In the genomic region with DNA sequence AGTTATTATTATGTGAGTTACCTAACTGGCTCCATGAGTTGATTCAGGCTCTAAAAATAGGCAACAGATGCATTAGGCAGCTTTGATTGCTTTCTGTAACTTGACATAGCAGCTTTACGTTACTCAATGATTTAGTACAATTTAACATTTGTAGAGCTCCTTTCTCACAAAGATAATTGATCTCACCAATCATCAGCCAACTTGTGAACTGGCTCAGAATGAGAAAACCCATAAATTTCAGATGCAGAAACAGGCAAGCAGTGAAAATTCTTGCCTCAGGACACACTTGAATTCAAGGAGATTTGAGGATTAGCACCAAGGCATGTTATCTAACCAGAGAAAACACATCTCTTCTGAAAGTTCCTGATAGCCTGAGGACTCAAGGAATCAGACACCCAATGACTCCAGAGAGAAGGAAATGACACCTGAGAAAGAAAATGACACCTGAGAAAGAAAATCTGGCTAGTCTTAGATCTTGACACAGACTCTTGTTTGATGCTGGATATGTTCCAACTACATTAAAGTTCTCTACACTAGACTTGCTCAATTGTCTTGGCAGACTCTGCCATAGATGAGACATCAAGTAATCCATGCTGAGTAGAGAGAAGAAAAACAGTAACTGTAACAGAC, we compare ENCODE assay signal across 11 cellular contexts.
DNase-seq lines count a peak whose midpoint lies in the region; ATAC-seq and TF ChIP-seq lines count a peak whose summit lies in the region.
"Had no signal": no experiment of that assay in that cellular context is flagged by ENCODE, and none has a peak within 500 bp of the region (broad histone marks: within the 10 kb centered on the region; RNA-seq: fewer than 3 reads in every experiment).

No MANE protein-coding gene starts in this region.

- H3K27me3 Mint-ChIP-seq in endothelial cell (ENCODE audit: unreplicated experiment) = no peaks in the 10 kb centered on the region

- H3K27ac Mint-ChIP-seq in endothelial cell (ENCODE audit: unreplicated experiment) = no peak overlapping the region

- H3K36me3 Mint-ChIP-seq in endothelial cell (ENCODE audit: low read depth, unreplicated experiment) = no peaks in the 10 kb centered on the region

- no peak overlapping the region for H3K4me3 ChIP-seq in fibroblast of villous mesenchyme (ENCODE audit: low read depth, low read length)
- H3K4me3 ChIP-seq: ovary, upper lobe of right lung had no signal

- no peak for TF ChIP-seq CTCF in fibroblast of villous mesenchyme (IDR thresholded peaks at IDR 0.05; ENCODE audit: insufficient read depth, low read depth, low read length)
- no peak for TF ChIP-seq CTCF in endothelial cell (IDR thresholded peaks at IDR 0.05; ENCODE audit: unreplicated experiment)

- H3K9me3 Mint-ChIP-seq in endothelial cell (ENCODE audit: unreplicated experiment) = no peaks in the 10 kb centered on the region

- DNase-seq in EH (ENCODE audit: low read depth) (peak; percentile 73), NCI-H446 treated with DMSO at 0.1 percent for 48 hours (lab: John Stamatoyannopoulos, UW) (peak; percentile 49), fibroblast of villous mesenchyme (ENCODE audit: low read depth) (peak; percentile 73), amniotic stem cell (lab: John Stamatoyannopoulos, UW) (no peak), endothelial cell (ENCODE audit: low spot score) (no peak), HK-2 (ENCODE audit: unreplicated experiment) (no peak)
- no peak for DNase-seq in stimulated activated CD4-positive, alpha-beta T cell treated with anti-CD3 and anti-CD28 coated beads, Interleukin-4, amount 100 ng/mL, for 1 hour
- DNase-seq: central memory CD4-positive, alpha-beta T cell; ovary; upper lobe of right lung had no signal

- peak; percentile 41 for ATAC-seq in GM21825 (IDR thresholded peaks at IDR 0.05; ENCODE audit: unreplicated experiment)
- ATAC-seq: upper lobe of right lung had no signal

- H3K4me1 Mint-ChIP-seq in endothelial cell (ENCODE audit: unreplicated experiment) = no peaks in the 10 kb centered on the region

- no peak overlapping the region for H3K4me3 Mint-ChIP-seq in endothelial cell (ENCODE audit: unreplicated experiment)

Comparison
In these comparisons a context has a peak if more than half of its experiments do, and no peak if none do; other contexts are left out.
1. DNase-seq: peak in EH (single experiment), NCI-H446 treated with DMSO at 0.1 percent for 48 hours (single experiment) and fibroblast of villous mesenchyme (single experiment); none in amniotic stem cell (single experiment), endothelial cell (single experiment), stimulated activated CD4-positive, alpha-beta T cell treated with anti-CD3 and anti-CD28 coated beads, Interleukin-4, amount 100 ng/mL, for 1 hour (single experiment) and HK-2 (single experiment).